In the genomic region with DNA sequence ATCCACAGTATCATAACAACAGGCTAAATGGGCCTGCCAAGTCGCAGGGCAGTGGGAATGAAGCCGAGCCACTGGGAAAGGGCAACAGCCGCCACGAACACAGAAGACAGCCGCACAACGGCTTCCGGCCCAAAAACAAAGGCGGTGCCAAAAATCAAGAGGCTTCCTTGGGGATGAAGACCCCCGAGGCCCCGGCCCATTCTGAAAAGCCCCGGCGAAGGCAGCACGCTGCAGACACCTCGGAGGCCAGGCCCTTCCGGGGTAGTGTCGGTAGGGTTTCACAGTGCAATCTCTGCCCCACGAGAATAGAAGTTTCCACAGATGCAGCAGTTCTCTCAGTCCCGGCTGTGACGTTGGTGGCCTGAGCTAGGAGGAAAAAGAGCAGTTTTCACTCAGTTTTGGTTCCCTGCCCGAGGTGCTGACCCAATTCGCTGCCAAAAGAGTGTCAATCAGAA, we compare ENCODE assay signal across 1 cellular context.
TF ChIP-seq lines count a peak whose summit lies in the region.

No MANE protein-coding gene starts in this region.

TF ChIP-seq in H1, 55 proteins besides CTCF, POLR2A, EP300 and RAD21:
- TF ChIP-seq CHD2 (IDR thresholded peaks at IDR 0.05; ENCODE audit: low read length) (no peak), PHF8 (conservative IDR thresholded peaks at IDR 0.05; ENCODE audit: low read depth, low read length) (no peak), POLR2AphosphoS5 (IDR thresholded peaks at IDR 0.05; ENCODE audit: low read depth, low read length) (no peak), ZNF274 (IDR thresholded peaks at IDR 0.05; ENCODE audit: borderline replicate concordance, extremely low read depth, low read length) (no peak)
- TF ChIP-seq, protein P1, sequence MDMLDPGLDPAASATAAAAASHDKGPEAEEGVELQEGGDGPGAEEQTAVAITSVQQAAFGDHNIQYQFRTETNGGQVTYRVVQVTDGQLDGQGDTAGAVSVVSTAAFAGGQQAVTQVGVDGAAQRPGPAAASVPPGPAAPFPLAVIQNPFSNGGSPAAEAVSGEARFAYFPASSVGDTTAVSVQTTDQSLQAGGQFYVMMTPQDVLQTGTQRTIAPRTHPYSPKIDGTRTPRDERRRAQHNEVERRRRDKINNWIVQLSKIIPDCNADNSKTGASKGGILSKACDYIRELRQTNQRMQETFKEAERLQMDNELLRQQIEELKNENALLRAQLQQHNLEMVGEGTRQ (IDR thresholded peaks at IDR 0.05; ENCODE audit: low read length): no peak
